8 cellular contexts compared by ENCODE assay signal in the genomic region with DNA sequence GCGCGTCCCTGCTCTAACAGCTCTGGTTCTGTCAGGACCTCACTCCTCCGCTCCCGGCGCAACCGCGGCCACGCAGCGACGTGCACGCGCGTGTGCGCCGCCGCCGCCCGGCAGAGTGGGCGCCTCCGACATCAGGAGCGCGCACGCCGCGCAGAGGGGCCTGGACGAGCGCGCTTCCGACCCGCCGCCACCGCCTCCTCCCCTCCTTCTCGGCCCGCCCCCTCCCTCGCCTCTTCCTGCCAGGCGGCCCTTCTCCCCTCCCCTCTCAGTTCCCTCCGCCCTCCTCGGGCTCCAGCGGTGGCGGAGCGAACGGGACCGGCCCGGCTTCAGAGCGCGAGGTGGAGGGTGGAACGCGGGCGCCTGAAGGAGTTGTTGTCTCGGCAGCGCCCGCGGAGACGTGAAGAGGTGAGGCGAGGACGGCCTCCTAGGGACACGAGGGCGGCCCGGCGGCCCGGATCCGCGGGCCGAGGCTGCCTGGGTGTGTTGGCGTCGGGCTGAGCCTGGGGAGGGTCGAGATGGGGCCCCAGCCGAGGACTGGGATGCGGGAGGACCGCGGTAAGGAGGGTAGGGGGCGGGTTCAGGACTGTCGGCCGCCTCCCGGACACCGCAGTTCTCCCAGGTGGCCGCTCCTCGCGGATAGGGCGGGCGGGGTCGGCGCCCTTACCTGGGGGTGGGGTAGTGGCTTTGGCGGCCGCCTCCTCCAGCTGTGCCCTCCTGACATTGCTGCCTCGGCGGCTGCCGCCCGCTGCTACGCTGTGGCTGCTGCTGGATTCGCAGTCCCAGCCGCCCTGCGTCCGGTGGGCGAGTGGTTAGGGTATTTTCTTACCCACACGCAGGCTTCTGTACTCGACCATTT. TPM values are rescaled to one million over a fixed set of nuclear protein-coding genes. Genes with fewer than 3 reads are reported as not detected.
DNase-seq lines count a peak whose midpoint lies in the region; ATAC-seq and TF ChIP-seq lines count a peak whose summit lies in the region.

A gene (plus strand): TSS at position 268 of the 856 bp plus-strand sequence.

- H3K27me3 ChIP-seq in Karpas-422 (ENCODE audit: low read length): no peaks in the 10 kb centered on the region
- no peaks in the 10 kb centered on the region for H3K27me3 ChIP-seq in esophagus squamous epithelium

- H3K27ac ChIP-seq in Karpas-422 (ENCODE audit: low read length) (no peak within 1 kb of the TSS), esophagus squamous epithelium (peak within 1 kb of the TSS; percentile 92 to 96 (median 94))

- 0% methylated on average over 7 to 11 of the region's 97 CpGs for WGBS in esophagus squamous epithelium, 2 donors

- H3K4me3 ChIP-seq in Karpas-422 (ENCODE audit: low read length) (peak within 1 kb of the TSS; percentile 74), esophagus squamous epithelium (peak within 1 kb of the TSS; percentile 75 to 93 (median 90))

- H3K4me1 ChIP-seq in Karpas-422 (ENCODE audit: low read length): peaks cover 35% of the 10 kb centered on the region
- H3K4me1 ChIP-seq in esophagus squamous epithelium: peaks cover 0 to 46% (median 0%) of the 10 kb centered on the region in 3 donors

- TF ChIP-seq CTCF in esophagus squamous epithelium (IDR thresholded peaks at IDR 0.05): no peak

- H3K9ac ChIP-seq in Karpas-422 (ENCODE audit: low read length): peak within 1 kb of the TSS; percentile 86

- DNase-seq in DMS79 (lab: John Stamatoyannopoulos, UW) (peak; percentile 86), Karpas-422 (peak; percentile 97), RKO (ENCODE audit: low spot score) (peak; percentile 93), activated T-helper 1 cell treated with Interleukin-2 at 50 U/mL for 16 hours (ENCODE audit: low read depth) (peak; percentile 93), esophagus squamous epithelium (lab: John Stamatoyannopoulos, UW) (peak; percentile 65), myocyte (ENCODE audit: low read depth) (peak; percentile 95)
- peak; percentile 88 to 94 for DNase-seq in stimulated activated CD8-positive, alpha-beta memory T cell treated with anti-CD3 and anti-CD28 coated beads, Interleukin-7, amount 100 ng/mL, for 4 hours (ENCODE audit: low read depth in 2 of 2)

- H3K79me2 ChIP-seq in Karpas-422 (ENCODE audit: low read length): no peaks in the 10 kb centered on the region

- peak within 1 kb of the TSS; percentile 99 for H2AFZ ChIP-seq in Karpas-422 (ENCODE audit: low read length)

- H3K9me2 ChIP-seq in Karpas-422 (replicated peaks; ENCODE audit: insufficient read depth, low read length): no peaks in the 10 kb centered on the region

- intact Hi-C loops in esophagus squamous epithelium (cut with DNase I): no loop called here

- H3K36me3 ChIP-seq in Karpas-422 (ENCODE audit: insufficient read depth, low read length) (no peaks in the 10 kb centered on the region), esophagus squamous epithelium (no peaks in the 10 kb centered on the region)

- H3K9me3 ChIP-seq in Karpas-422 (ENCODE audit: low read length) (no peaks in the 10 kb centered on the region), esophagus squamous epithelium (no peaks in the 10 kb centered on the region)

- peak in 2 of 4 donors; percentile 78 to 92 for TF ChIP-seq POLR2A in esophagus squamous epithelium (IDR thresholded peaks at IDR 0.05)

- peak within 1 kb of the TSS; percentile 96 for H3K4me2 ChIP-seq in Karpas-422 (ENCODE audit: low read depth, low read length, poor library complexity, severe bottlenecking)

- H4K20me1 ChIP-seq in Karpas-422 (ENCODE audit: insufficient read depth, low read depth, low read length): peaks cover 20% of the 10 kb centered on the region

- peak; percentile 64 for ATAC-seq in GM21825 (IDR thresholded peaks at IDR 0.05; ENCODE audit: unreplicated experiment)

RNA-seq across cellular contexts. Expression of the gene that starts here (rescaled TPM):
- 28.9 and 39.5 TPM in 2 replicates for total RNA-seq in Karpas-422 (2014; rRNA removed; shearing (Covaris generic); ENCODE audit: low replicate concordance)
- total RNA-seq in esophagus squamous epithelium (10 to 100 TPM; 35.7 to 45.6 (median 41.0) TPM), myocyte (12.9 and 15.0 TPM in 2 replicates)
- 11.0 TPM for polyA plus RNA-seq in myocyte (2012)
